ENCODE assay signal across 8 cellular contexts in the genomic region with DNA sequence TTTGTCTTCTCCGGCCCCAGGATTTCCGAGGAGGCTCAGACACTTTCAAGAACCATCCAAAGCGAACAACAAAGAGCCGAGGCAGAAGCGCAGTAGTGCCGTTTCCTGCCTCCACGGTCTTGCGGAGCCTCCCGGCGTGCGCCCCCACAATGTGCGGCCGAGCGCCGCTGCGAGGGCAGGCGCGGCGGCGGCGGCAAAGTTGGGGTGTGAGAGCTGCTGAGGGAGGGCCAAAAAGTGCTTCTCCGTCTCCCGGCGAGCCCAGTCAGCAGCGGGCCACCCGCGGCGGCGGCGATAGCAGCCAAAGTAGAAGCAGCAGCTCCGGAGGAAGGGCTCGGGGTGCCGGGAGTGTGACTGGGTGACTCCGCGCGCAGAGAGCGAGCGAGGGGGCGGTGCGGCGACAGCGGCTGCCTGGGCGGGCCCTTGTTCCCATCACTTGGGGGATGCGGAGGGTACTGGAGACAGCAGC.
A peak's percentile ranks its signal among the peaks of the same experiment; 100 is the strongest.
DNase-seq lines count a peak whose midpoint lies in the region; ATAC-seq and TF ChIP-seq lines count a peak whose summit lies in the region.

No MANE protein-coding gene starts in this region.

- POLR2A ChIA-PET in PC-9 (lab: Charles Lee; ENCODE audit: unreplicated experiment), result interaction anchor here (0.7 kb wide), 1 partner anchor 419 kb away, joined by 5 read pairs; no protein-coding TSS in a partner anchor

- peak in 1 of 2 experiments; percentile 26; a peak in 1 of 4 replicates for TF ChIP-seq CTCF in GM23338 (conservative IDR thresholded peaks at IDR 0.05; ENCODE audit: low read depth in 2 of 2)
- TF ChIP-seq CTCF in PC-9 (conservative IDR thresholded peaks at IDR 0.05), result no peak
- peak in 33 of 56 donors; percentile 6 to 42 (median 25) for TF ChIP-seq CTCF in dorsolateral prefrontal cortex (IDR thresholded peaks at IDR 0.05 in 54 of 56, conservative IDR thresholded peaks at IDR 0.05 in 2 of 56; ENCODE audit: low read depth in 1 of 56, partially characterized antibody in 56 of 56)

- no peak overlapping the region for H3K4me3 Mint-ChIP-seq in GM23338

- intact Hi-C loops in PC-9 (cut with micrococcal nuclease; ENCODE audit: unreplicated experiment) (loop anchor here (10.0 kb wide), 1 partner anchor 194 kb away; no protein-coding TSS in a partner anchor), dorsolateral prefrontal cortex (cut with DNase I) (loop anchor here (5.0 to 10.0 kb wide), 6 partner anchors 41 to 356 kb away; no protein-coding TSS in a partner anchor)

- ATAC-seq in GM23338 (peak; percentile 75), left lobe of liver (peak; percentile 73), GM21367 (IDR thresholded peaks at IDR 0.05; ENCODE audit: unreplicated experiment) (no peak), HG03175 (IDR thresholded peaks at IDR 0.05; ENCODE audit: unreplicated experiment) (no peak)

- H3K4me3 ChIP-seq in GM23338, result peak overlapping the region; percentile 93
- peak overlapping the region; percentile 83 for H3K4me3 ChIP-seq in PC-9
- H3K4me3 ChIP-seq in dorsolateral prefrontal cortex, result peak overlapping the region; percentile 35 to 97 (median 85)
- peak overlapping the region; percentile 89 to 95 for H3K4me3 ChIP-seq in stomach smooth muscle (ENCODE audit: low read length in 2 of 2)

- peak overlapping the region; percentile 93; the same call in 1 of the 2 replicates for H3K27ac ChIP-seq in GM23338 (ENCODE audit: low read depth)
- H3K27ac ChIP-seq in PC-9, result peak overlapping the region; percentile 79
- H3K27ac ChIP-seq in dorsolateral prefrontal cortex, result peak overlapping the region; percentile 61 to 98 (median 91)
- peak overlapping the region; percentile 93 for H3K27ac ChIP-seq in stomach smooth muscle (ENCODE audit: low read length)

- H3K79me2 ChIP-seq in GM23338 (replicated peaks; ENCODE audit: insufficient read depth) (peaks cover 48% of the 10 kb centered on the region), PC-9 (ENCODE audit: low read depth) (peaks cover 9% of the 10 kb centered on the region)

- H3K27ac Mint-ChIP-seq in GM23338, result no peak overlapping the region; the same call in 1 of the 2 replicates

- H3F3A ChIP-seq in GM23338 (replicated peaks; ENCODE audit: low read depth), result no peaks in the 10 kb centered on the region
- H3F3A ChIP-seq in PC-9 (ENCODE audit: insufficient read depth, low read depth), result peaks cover 17% of the 10 kb centered on the region; the same call in 1 of the 2 replicates

- H2AFZ ChIP-seq in GM23338 (peak overlapping the region; percentile 0), PC-9 (peak overlapping the region; percentile 96)

- H3K27me3 Mint-ChIP-seq in GM23338 (ENCODE audit: insufficient read depth, low read depth, poor library complexity), result peaks cover 3% of the 10 kb centered on the region

- DNase-seq in COR-L47 (lab: John Stamatoyannopoulos, UW) (peak; percentile 43), GM23338 (ENCODE audit: low spot score) (peak; percentile 77), PC-9 (peak; percentile 40 to 60), dorsolateral prefrontal cortex (peak; percentile 42 to 77 (median 60)), left lobe of liver (ENCODE audit: low spot score) (no peak)

- peak overlapping the region; percentile 84 to 94 for H3K9ac ChIP-seq in stomach smooth muscle (ENCODE audit: low read length in 2 of 2)

- H3K36me3 ChIP-seq in GM23338 (ENCODE audit: insufficient read depth) (no peaks in the 10 kb centered on the region), PC-9 (ENCODE audit: low read depth) (no peaks in the 10 kb centered on the region), stomach smooth muscle (ENCODE audit: control insufficient read depth in 2 of 2, insufficient read depth in 2 of 2, low read length in 2 of 2) (no peaks in the 10 kb centered on the region)

- no peaks in the 10 kb centered on the region for H3K9me3 Mint-ChIP-seq in GM23338

- H3K4me1 ChIP-seq in GM23338 (ENCODE audit: insufficient read depth) (peaks cover 31% of the 10 kb centered on the region), PC-9 (replicated peaks; ENCODE audit: insufficient read depth) (peaks cover 20% of the 10 kb centered on the region; the same call in 1 of the 2 replicates), stomach smooth muscle (ENCODE audit: control insufficient read depth, insufficient read depth, low read length) (peaks cover 2% of the 10 kb centered on the region)

- H3K4me2 ChIP-seq in GM23338 (peak overlapping the region; percentile 87), PC-9 (peak overlapping the region; percentile 88)

- H3K9me2 ChIP-seq in GM23338 (ENCODE audit: insufficient read depth) (no peaks in the 10 kb centered on the region), PC-9 (ENCODE audit: insufficient read depth) (no peaks in the 10 kb centered on the region; the same call in 1 of the 2 replicates)

- H3K4me1 Mint-ChIP-seq in GM23338, result peaks cover 26% of the 10 kb centered on the region

- BruUV-seq in PC-9 (replicated peaks; lab: Mats Ljungman, UMichigan), result no TSS peak

- H3K9me3 ChIP-seq in PC-9 (ENCODE audit: insufficient read depth, low read depth), result no peaks in the 10 kb centered on the region
- no peaks in the 10 kb centered on the region for H3K9me3 ChIP-seq in stomach smooth muscle (ENCODE audit: control insufficient read depth in 2 of 2, low read length in 2 of 2)

- CTCF ChIA-PET in PC-9 (lab: Charles Lee), result interaction anchor here (0.6 kb wide), 1 partner anchor 370 kb away, joined by 4 read pairs; no protein-coding TSS in a partner anchor

- H4K20me1 ChIP-seq in GM23338 (replicated peaks; ENCODE audit: insufficient read depth) (peaks cover 3% of the 10 kb centered on the region), PC-9 (ENCODE audit: insufficient read depth) (no peaks in the 10 kb centered on the region)

- H3K36me3 Mint-ChIP-seq in GM23338 (ENCODE audit: low read depth), result no peaks in the 10 kb centered on the region; the same call in 2 of the 3 replicates

- H3K27me3 ChIP-seq in GM23338 (ENCODE audit: insufficient read depth) (no peaks in the 10 kb centered on the region), PC-9 (ENCODE audit: insufficient read depth, low read depth) (no peaks in the 10 kb centered on the region), dorsolateral prefrontal cortex (no peaks in the 10 kb centered on the region), stomach smooth muscle (ENCODE audit: control insufficient read depth in 1 of 2, insufficient read depth in 2 of 2, low read length in 2 of 2) (no peaks in the 10 kb centered on the region)

TF ChIP-seq in GM23338, 12 proteins besides CTCF, POLR2A, EP300 and RAD21:
- TF ChIP-seq STAT1 (IDR thresholded peaks at IDR 0.05; ENCODE audit: unreplicated experiment) (no peak), POLR2AphosphoS5 (IDR thresholded peaks at IDR 0.05; ENCODE audit: low read depth) (peak; percentile 12; the same call in 1 of the 2 replicates)
- TF ChIP-seq, protein P1, sequence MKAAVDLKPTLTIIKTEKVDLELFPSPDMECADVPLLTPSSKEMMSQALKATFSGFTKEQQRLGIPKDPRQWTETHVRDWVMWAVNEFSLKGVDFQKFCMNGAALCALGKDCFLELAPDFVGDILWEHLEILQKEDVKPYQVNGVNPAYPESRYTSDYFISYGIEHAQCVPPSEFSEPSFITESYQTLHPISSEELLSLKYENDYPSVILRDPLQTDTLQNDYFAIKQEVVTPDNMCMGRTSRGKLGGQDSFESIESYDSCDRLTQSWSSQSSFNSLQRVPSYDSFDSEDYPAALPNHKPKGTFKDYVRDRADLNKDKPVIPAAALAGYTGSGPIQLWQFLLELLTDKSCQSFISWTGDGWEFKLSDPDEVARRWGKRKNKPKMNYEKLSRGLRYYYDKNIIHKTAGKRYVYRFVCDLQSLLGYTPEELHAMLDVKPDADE (IDR thresholded peaks at IDR 0.05), result no peak

Comparison
In these comparisons a context has a peak if more than half of its experiments do, and no peak if none do; other contexts are left out.
1. ATAC-seq: peak in GM23338 (single experiment) and left lobe of liver (single experiment); none in GM21367 (single experiment) and HG03175 (single experiment).
2. Peak in every context shown above with its lines, with median percentiles within 50 percentile points of each other: H3K27ac ChIP-seq and H3K4me3 ChIP-seq.